Comparison of ENCODE assay signal across 8 cellular contexts in the genomic region with DNA sequence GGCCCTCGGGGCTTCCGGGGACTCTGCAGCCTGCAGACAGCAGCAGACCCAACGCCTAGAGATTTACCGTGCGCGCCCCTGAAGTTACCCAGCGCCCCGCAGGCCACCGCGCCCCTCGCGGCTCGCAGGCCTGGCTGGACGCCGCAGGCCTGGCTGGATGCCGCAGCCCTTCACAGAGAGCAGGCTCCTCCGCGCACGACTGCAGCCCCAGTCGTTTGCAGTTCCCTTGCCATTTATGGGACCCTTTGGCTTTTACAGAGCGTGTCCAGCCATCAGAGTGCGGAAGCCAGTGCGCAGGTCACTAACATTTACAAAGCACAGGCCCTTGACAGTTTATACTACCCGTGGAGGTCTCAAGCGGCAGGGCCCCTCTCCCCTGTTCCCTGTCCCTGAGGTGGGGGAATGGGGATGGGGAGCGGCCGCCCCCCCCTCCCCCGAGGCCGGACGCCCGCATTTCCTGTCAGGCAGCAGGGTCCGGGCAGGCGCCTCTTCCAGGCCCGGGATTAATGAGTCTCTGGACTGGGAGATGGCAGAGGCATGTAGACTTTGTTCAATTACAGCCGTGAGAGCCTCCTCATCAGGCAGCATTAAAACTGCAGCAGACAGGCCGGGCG. TPM values are rescaled to one million over a fixed set of nuclear protein-coding genes. Genes with fewer than 3 reads are reported as not detected.
DNase-seq lines count a peak whose midpoint lies in the region; ATAC-seq and TF ChIP-seq lines count a peak whose summit lies in the region.
"Not testable (repeated sequence)": the region's sequence is repeated elsewhere in the genome, so short reads cannot be mapped to it uniquely, and the experiment has no call there.
"Had no signal": no experiment of that assay in that cellular context is flagged by ENCODE, and none has a peak within 500 bp of the region (broad histone marks: within the 10 kb centered on the region; RNA-seq: fewer than 3 reads in every experiment).

No MANE protein-coding gene starts in this region.

- WGBS in mesendoderm (ENCODE audit: extremely low coverage, insufficient coverage, low lambda C conversion rate), result no CpG with 5 or more reads among the region's 37 CpGs
- WGBS in psoas muscle, 3 donors, result 12 to 27% (median 24%) methylated on average over 24 to 35 of the region's 37 CpGs

- intact Hi-C loops in Right ventricle myocardium superior (cut with DNase I) (loop anchor here (10.0 kb wide), 1 partner anchor 138 kb away; no protein-coding TSS in a partner anchor), psoas muscle (cut with DNase I) (loop anchor here (5.0 to 10.0 kb wide), 3 partner anchors 58 to 198 kb away; partner anchors contain the start of gene KCNJ12 (in 1 of the 2))

- TF ChIP-seq CTCF in psoas muscle (IDR thresholded peaks at IDR 0.05), result not testable (repeated sequence)

- H3K4me2 ChIP-seq in mesendoderm (ENCODE audit: low read length), result not testable (repeated sequence)

- H3K79me2 ChIP-seq in mesendoderm (ENCODE audit: control insufficient read depth, insufficient read depth, low read length), result not testable (repeated sequence)

- H3K9me3 ChIP-seq in HUES6 (ENCODE audit: control insufficient read depth, insufficient read depth, low read depth, low read length); psoas muscle: not testable (repeated sequence)

- H3K27ac ChIP-seq in HUES6 (ENCODE audit: low read depth, low read length); mesendoderm (ENCODE audit: low read depth, low read length); psoas muscle: not testable (repeated sequence)

- peak overlapping the region; percentile 56 for H3K56ac ChIP-seq in mesendoderm (ENCODE audit: low read length)

- H3K27me3 ChIP-seq in HUES6 (ENCODE audit: control insufficient read depth, insufficient read depth, low read length), result peaks cover 27% of the 10 kb centered on the region; the same call in 1 of the 2 replicates
- H3K27me3 ChIP-seq in mesendoderm (ENCODE audit: insufficient read depth, low read length, poor library complexity); psoas muscle (ENCODE audit: insufficient read depth in 3 of 3, low read length in 2 of 3): not testable (repeated sequence)

- peak; percentile 7 for DNase-seq in activated CD4-positive, alpha-beta T cell treated with anti-CD3 and anti-CD28 coated beads for 1 hour
- DNase-seq in cerebellum (ENCODE audit: low spot score) (peak; percentile 12), mesendoderm (peak; percentile 52), psoas muscle (peak; percentile 48 to 62)
- DNase-seq in Right ventricle myocardium superior, result not testable (repeated sequence)

- not testable (repeated sequence) for H4K8ac ChIP-seq in mesendoderm (ENCODE audit: low read depth, low read length)

- H3K4me1 ChIP-seq in HUES6 (ENCODE audit: control insufficient read depth, insufficient read depth, low read length); mesendoderm (ENCODE audit: control insufficient read depth, low read depth, low read length); psoas muscle: not testable (repeated sequence)

- ATAC-seq in GM19351 (IDR thresholded peaks at IDR 0.05; ENCODE audit: unreplicated experiment) (peak; percentile 23), Right ventricle myocardium superior (ENCODE audit: poor library complexity) (peak; percentile 76), psoas muscle (peak; percentile 30 to 49 (median 38))

- not testable (repeated sequence) for H3K23ac ChIP-seq in mesendoderm (ENCODE audit: low read length)

- H3K18ac ChIP-seq in mesendoderm (ENCODE audit: low read length), result not testable (repeated sequence)

- H3K9ac ChIP-seq in HUES6 (ENCODE audit: low read length), result not testable (repeated sequence)
- peak overlapping the region; percentile 32 for H3K9ac ChIP-seq in mesendoderm (ENCODE audit: low read length)

- not testable (repeated sequence) for H2BK15ac ChIP-seq in mesendoderm (replicated peaks; ENCODE audit: low read depth)

- not testable (repeated sequence) for H2AK5ac ChIP-seq in mesendoderm (ENCODE audit: low read length)

- H3K4ac ChIP-seq in mesendoderm (ENCODE audit: low read depth, low read length), result not testable (repeated sequence)

- H2BK120ac ChIP-seq in mesendoderm (ENCODE audit: low read depth, low read length), result not testable (repeated sequence)

- not testable (repeated sequence) for H3K79me1 ChIP-seq in mesendoderm (ENCODE audit: low read length)

- H3K4me3 ChIP-seq in HUES6 (ENCODE audit: low read depth, low read length) (peak overlapping the region; percentile 47), psoas muscle (peak overlapping the region; percentile 28)
- H3K4me3 ChIP-seq in mesendoderm (ENCODE audit: low read length), result not testable (repeated sequence)

- not testable (repeated sequence) for H4K5ac ChIP-seq in mesendoderm (ENCODE audit: low read length)

- H2BK5ac ChIP-seq in mesendoderm (ENCODE audit: low read length), result not testable (repeated sequence)

- H3K36me3 ChIP-seq in HUES6 (ENCODE audit: control insufficient read depth, insufficient read depth, low read length); mesendoderm (ENCODE audit: control insufficient read depth, insufficient read depth, low read length): not testable (repeated sequence)
- H3K36me3 ChIP-seq in psoas muscle (ENCODE audit: insufficient read depth in 1 of 2, low read depth in 1 of 2), result peaks cover 0 to 31% of the 10 kb centered on the region in 2 donors

RNA-seq across cellular contexts. Expression of gene MAP2K3, which starts 32.5 kb away (rescaled TPM):
- 4.8 TPM for total RNA-seq in cerebellum
- 30.8 TPM for total RNA-seq in Right ventricle myocardium superior
- 33.8 TPM for polyA plus RNA-seq in mesendoderm (2013, experiment 1 of 2)
- polyA plus RNA-seq in mesendoderm (2013, experiment 2 of 2), result 35.9 TPM
- total RNA-seq in psoas muscle, result 100 to 1,000 TPM in 2 of 4 donors, 10 to 100 TPM in 2; 64.4 to 126 (median 107) TPM
- polyA plus RNA-seq in psoas muscle, result 100 to 1,000 TPM in 2 of 3 donors, 10 to 100 TPM in 1; 86.3 to 229 (median 146) TPM

RNA-seq across cellular contexts. Expression of gene KCNJ12, which starts 59.2 kb away (rescaled TPM):
- total RNA-seq in cerebellum (2.8 TPM), Right ventricle myocardium superior (12.2 TPM), psoas muscle (10 to 100 TPM in 3 of 4 donors, 1 to 10 TPM in 1; 9.4 to 31.0 (median 23.4) TPM)
- polyA plus RNA-seq in mesendoderm (2013, experiment 1 of 2), result 0.29 TPM
- polyA plus RNA-seq in mesendoderm (2013, experiment 2 of 2), result 0.32 TPM
- polyA plus RNA-seq in psoas muscle, result 10 to 100 TPM in 2 of 3 donors, 1 to 10 TPM in 1; 5.2 to 42.7 (median 13.6) TPM
- total RNA-seq: activated naive CD4-positive, alpha-beta T cell treated with anti-CD3 and anti-CD28 coated beads, Interleukin-2, amount 50 U/mL, for 72 hours had no signal

Comparison
In these comparisons a context has a peak if more than half of its experiments do, and no peak if none do; other contexts are left out.
1. ATAC-seq: peak in every context shown above with its lines; median percentile 76 in Right ventricle myocardium superior; 38 in psoas muscle; 23 in GM19351.